Comparison of ENCODE assay signal across 9 cellular contexts in genomic region chr3:42066516-42067181, GRCh38. TPM values are rescaled to one million over a fixed set of nuclear protein-coding genes. Genes with fewer than 3 reads are reported as not detected.
DNase-seq lines count a peak whose midpoint lies in the region; FAIRE-seq and TF ChIP-seq lines count a peak whose summit lies in the region.
"Had no signal": no experiment of that assay in that cellular context is flagged by ENCODE, and none has a peak within 500 bp of the region (broad histone marks: within the 10 kb centered on the region; RNA-seq: fewer than 3 reads in every experiment).

No MANE protein-coding gene starts in this region.

- no peaks in the 10 kb centered on the region for H3K9me3 ChIP-seq in esophagus squamous epithelium
- H3K9me3 ChIP-seq in parathyroid adenoma (ENCODE audit: control insufficient read depth, low read length) = no peaks in the 10 kb centered on the region
- H3K9me3 ChIP-seq: HAP-1 had no signal

- H2AFZ ChIP-seq in parathyroid adenoma = no peak overlapping the region

- H3K4me3 ChIP-seq in esophagus squamous epithelium = no peak overlapping the region
- H3K4me3 ChIP-seq in parathyroid adenoma (ENCODE audit: low read depth, low read length) = no peak overlapping the region
- H3K4me3 ChIP-seq: HAP-1 had no signal

- H3K4me2 ChIP-seq in parathyroid adenoma (ENCODE audit: low read length) = no peak overlapping the region

- intact Hi-C loops in esophagus squamous epithelium (cut with DNase I) = no loop called here

- peaks cover 37% of the 10 kb centered on the region for H3K79me2 ChIP-seq in parathyroid adenoma

- H3K9ac ChIP-seq in parathyroid adenoma = no peak overlapping the region

- H3K36me3 ChIP-seq in esophagus squamous epithelium (no peaks in the 10 kb centered on the region), parathyroid adenoma (ENCODE audit: control insufficient read depth, insufficient read depth, low read length) (no peaks in the 10 kb centered on the region)
- H3K36me3 ChIP-seq: HAP-1 had no signal

- no peaks in the 10 kb centered on the region for H3K27me3 ChIP-seq in esophagus squamous epithelium
- no peaks in the 10 kb centered on the region for H3K27me3 ChIP-seq in parathyroid adenoma (ENCODE audit: control insufficient read depth, insufficient read depth, low read length)

- H3K27ac ChIP-seq in esophagus squamous epithelium (peak overlapping the region; percentile 15 to 81 (median 75)), parathyroid adenoma (peak overlapping the region; percentile 30)

- DNase-seq in GM12891 (ENCODE audit: insufficient read length, low spot score) (no peak), NCI-H226 (peak; percentile 73), esophagus squamous epithelium (lab: John Stamatoyannopoulos, UW) (no peak), H54 (ENCODE audit: insufficient read length, low spot score) (no peak), NCI-H2171 (lab: John Stamatoyannopoulos, UW) (no peak), NCI-H2196 (lab: John Stamatoyannopoulos, UW; ENCODE audit: unreplicated experiment) (no peak)
- DNase-seq in activated CD8-positive, alpha-beta memory T cell treated with anti-CD3 and anti-CD28 coated beads for 24 hours = no peak

- FAIRE-seq in GM12891 (lab: Jason Lieb, UNC) = peak; percentile 31
- FAIRE-seq in H54 (lab: Jason Lieb, UNC) = no peak

- TF ChIP-seq CTCF in esophagus squamous epithelium (IDR thresholded peaks at IDR 0.05) (no peak), parathyroid adenoma (IDR thresholded peaks at IDR 0.05) (no peak)

- peaks cover 41 to 73% (median 56%) of the 10 kb centered on the region in 3 donors for H3K4me1 ChIP-seq in esophagus squamous epithelium
- H3K4me1 ChIP-seq in parathyroid adenoma = peaks cover 7% of the 10 kb centered on the region

- peak; percentile 38; the same call in 1 of the 2 replicates for TF ChIP-seq POLR2A in GM12891 (IDR thresholded peaks at IDR 0.05; ENCODE audit: low read depth, low read length)
- TF ChIP-seq POLR2A in esophagus squamous epithelium (IDR thresholded peaks at IDR 0.05) = no peak
- TF ChIP-seq POLR2A in H54 (IDR thresholded peaks at IDR 0.05; ENCODE audit: low read depth, low read length) = no peak

- 55 to 62% methylated on average over 7 of the region's 7 CpGs for WGBS in esophagus squamous epithelium, 2 donors

TF ChIP-seq in GM12891, 5 proteins besides CTCF, POLR2A, EP300 and RAD21:
- TF ChIP-seq SPI1 (IDR thresholded peaks at IDR 0.05; ENCODE audit: low read depth, low read length) = no peak
- TF ChIP-seq POU2F2 (IDR thresholded peaks at IDR 0.05; ENCODE audit: low read depth, low read length) = 0 out of 2 replicates have a peak, but pooled peaks have one; percentile 40

RNA-seq across cellular contexts. Expression of gene TRAK1, which starts 24.5 kb away (rescaled TPM):
- polyA plus RNA-seq in GM12891 (2012; ENCODE audit: low read depth, missing spikeins) = 19.6 TPM
- total RNA-seq in esophagus squamous epithelium = 10 to 100 TPM; 31.8 to 40.6 (median 37.7) TPM
